1 cellular context compared by ENCODE assay signal in the genomic region with DNA sequence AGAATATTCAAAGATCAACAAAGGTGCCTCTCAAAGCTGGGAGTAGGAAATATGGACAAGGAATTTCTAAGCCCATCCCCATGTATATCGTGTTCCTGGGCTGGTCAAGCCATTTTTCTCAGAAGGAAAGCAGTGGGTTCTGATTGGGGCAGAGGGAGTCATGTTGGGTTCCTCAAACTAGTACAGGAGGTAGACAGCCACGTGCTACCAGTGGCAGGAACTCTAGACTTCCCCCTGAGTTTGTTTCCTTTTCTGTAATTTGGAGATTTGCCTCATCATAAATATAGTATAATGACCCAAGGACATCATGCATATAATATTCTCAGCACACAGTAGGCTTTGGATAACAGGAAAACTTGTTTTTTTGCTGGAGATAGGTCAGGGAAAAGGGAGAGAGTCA.
TF ChIP-seq lines count a peak whose summit lies in the region.

No MANE protein-coding gene starts in this region.

TF ChIP-seq in HEK293T, 16 proteins besides CTCF, POLR2A, EP300 and RAD21 (continued from another document):
- TF ChIP-seq, protein P1, sequence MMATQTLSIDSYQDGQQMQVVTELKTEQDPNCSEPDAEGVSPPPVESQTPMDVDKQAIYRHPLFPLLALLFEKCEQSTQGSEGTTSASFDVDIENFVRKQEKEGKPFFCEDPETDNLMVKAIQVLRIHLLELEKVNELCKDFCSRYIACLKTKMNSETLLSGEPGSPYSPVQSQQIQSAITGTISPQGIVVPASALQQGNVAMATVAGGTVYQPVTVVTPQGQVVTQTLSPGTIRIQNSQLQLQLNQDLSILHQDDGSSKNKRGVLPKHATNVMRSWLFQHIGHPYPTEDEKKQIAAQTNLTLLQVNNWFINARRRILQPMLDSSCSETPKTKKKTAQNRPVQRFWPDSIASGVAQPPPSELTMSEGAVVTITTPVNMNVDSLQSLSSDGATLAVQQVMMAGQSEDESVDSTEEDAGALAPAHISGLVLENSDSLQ (IDR thresholded peaks at IDR 0.05) = no peak
- TF ChIP-seq HDGF (IDR thresholded peaks at IDR 0.05; ENCODE audit: borderline replicate concordance) = no peak
